Comparison of ENCODE assay signal across 23 cellular contexts in the genomic region with DNA sequence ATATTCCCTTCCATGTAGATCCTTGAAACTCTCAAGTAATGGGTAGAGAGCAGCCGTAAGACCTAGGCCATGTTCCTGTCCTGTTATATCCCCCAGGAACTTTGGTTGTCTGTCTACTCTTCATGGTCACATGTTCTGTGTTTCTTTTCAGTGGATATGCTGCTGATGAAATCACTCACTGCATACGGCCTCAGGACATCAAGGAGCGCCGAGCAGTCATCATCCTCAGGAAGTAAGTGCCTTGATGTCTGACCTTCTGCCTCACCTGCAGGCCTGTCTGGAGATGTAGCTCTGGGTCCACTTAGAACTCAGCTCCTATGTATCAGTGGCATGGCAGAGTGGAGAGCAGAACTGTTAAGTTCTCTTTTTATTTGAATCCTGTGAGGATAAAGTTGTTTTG.
"Had no signal": no experiment of that assay in that cellular context is flagged by ENCODE, and none has a peak within 500 bp of the region (broad histone marks: within the 10 kb centered on the region; RNA-seq: fewer than 3 reads in every experiment).

No MANE protein-coding gene starts in this region.

- H3K27ac ChIP-seq: cardiac muscle cell, hepatocyte, parathyroid adenoma, thoracic aorta, vagina, VCaP had no signal

- H3K4me3 Mint-ChIP-seq: activated CD8-positive, alpha-beta T cell treated with anti-CD3 and anti-CD28 coated beads, Interleukin-2, amount 10 ng/mL, durations not matched to agents 7 days and 5 days; activated naive CD8-positive, alpha-beta T cell treated with anti-CD3 and anti-CD28 coated beads, Interleukin-2, amount 10 ng/mL, durations not matched to agents 7 days and 5 days; immature natural killer cell; natural killer cell treated with Interleukin-12 subunit alpha and Interleukin-12 subunit beta and Interleukin-15 and Interleukin-18, amount 100 ng/mL, for 72 hours; stimulated activated naive B cell treated with anti-CD40 and anti-IgM and Interleukin-4, amounts not matched to agents 10 μg/mL and 1 μg/mL and 100 μg/mL, for 72 hours; type B pancreatic cell had no signal

- H3K27ac Mint-ChIP-seq: activated CD8-positive, alpha-beta T cell treated with anti-CD3 and anti-CD28 coated beads, Interleukin-2, amount 10 ng/mL, durations not matched to agents 7 days and 5 days; activated naive CD8-positive, alpha-beta T cell treated with anti-CD3 and anti-CD28 coated beads, Interleukin-2, amount 10 ng/mL, durations not matched to agents 7 days and 5 days; natural killer cell treated with Interleukin-12 subunit alpha and Interleukin-12 subunit beta and Interleukin-15 and Interleukin-18, amount 100 ng/mL, for 72 hours; type B pancreatic cell had no signal

- H3K9me3 ChIP-seq: thoracic aorta, vagina had no signal

- DNase-seq: activated CD4-positive, alpha-beta T cell treated with anti-CD3 and anti-CD28 coated beads, Interleukin-2, amount 50 U/mL, for 1 hour; activated CD4-positive, CD25-positive, alpha-beta regulatory T cell treated with anti-CD3 and anti-CD28 coated beads, Interleukin-2, amount 50 U/mL, for 72 hours; activated CD8-positive, alpha-beta T cell treated with anti-CD3 and anti-CD28 coated beads, Interleukin-2, amount 10 ng/mL, durations not matched to agents 7 days and 5 days; activated naive CD4-positive, alpha-beta T cell treated with Interleukin-2 at 50 U/mL for 16 hours; activated naive CD8-positive, alpha-beta T cell treated with anti-CD3 and anti-CD28 coated beads, Interleukin-2, amount 10 ng/mL, durations not matched to agents 7 days and 5 days; activated T-cell treated with anti-CD3 and anti-CD28 coated beads, Interleukin-2, amount 50 U/mL, for 1 hour; effector CD4-positive, alpha-beta T cell; foreskin melanocyte; glutamatergic neuron; immature natural killer cell; small intestine; stimulated activated CD4-positive, alpha-beta T cell treated with anti-CD3 and anti-CD28 coated beads, Interleukin-15, amount 100 ng/mL, for 24 hours; stimulated activated naive B cell treated with anti-CD40 and anti-IgM and Interleukin-4, amounts not matched to agents 10 μg/mL and 1 μg/mL and 100 μg/mL, for 72 hours had no signal

- ATAC-seq: activated CD8-positive, alpha-beta T cell treated with anti-CD3 and anti-CD28 coated beads, Interleukin-2, amount 10 ng/mL, durations not matched to agents 7 days and 5 days; esophagus mucosa; natural killer cell treated with Interleukin-12 subunit alpha and Interleukin-12 subunit beta and Interleukin-15 and Interleukin-18, amount 100 ng/mL, for 72 hours; sciatic nerve; stimulated activated naive B cell treated with anti-CD40 and anti-IgM and Interleukin-4, amounts not matched to agents 10 μg/mL and 1 μg/mL and 100 μg/mL, for 72 hours had no signal

- H3K27me3 ChIP-seq: cardiac muscle cell, hepatocyte, vagina had no signal

- H3K9me3 Mint-ChIP-seq: activated naive CD8-positive, alpha-beta T cell treated with anti-CD3 and anti-CD28 coated beads, Interleukin-2, amount 10 ng/mL, durations not matched to agents 7 days and 5 days; immature natural killer cell; natural killer cell treated with Interleukin-12 subunit alpha and Interleukin-12 subunit beta and Interleukin-15 and Interleukin-18, amount 100 ng/mL, for 72 hours; stimulated activated naive B cell treated with anti-CD40 and anti-IgM and Interleukin-4, amounts not matched to agents 10 μg/mL and 1 μg/mL and 100 μg/mL, for 72 hours; type B pancreatic cell had no signal

- H3K27me3 Mint-ChIP-seq: activated naive CD8-positive, alpha-beta T cell treated with anti-CD3 and anti-CD28 coated beads, Interleukin-2, amount 10 ng/mL, durations not matched to agents 7 days and 5 days; natural killer cell treated with Interleukin-12 subunit alpha and Interleukin-12 subunit beta and Interleukin-15 and Interleukin-18, amount 100 ng/mL, for 72 hours; stimulated activated naive B cell treated with anti-CD40 and anti-IgM and Interleukin-4, amounts not matched to agents 10 μg/mL and 1 μg/mL and 100 μg/mL, for 72 hours; type B pancreatic cell had no signal

- H3K4me3 ChIP-seq: cardiac muscle cell, hepatocyte, thoracic aorta, vagina had no signal
